9 cellular contexts compared by ENCODE assay signal in genomic region chr13:29817604-29818378, GRCh38. TPM values are rescaled to one million over a fixed set of nuclear protein-coding genes. Genes with fewer than 3 reads are reported as not detected.
DNase-seq lines count a peak whose midpoint lies in the region; ATAC-seq, FAIRE-seq and TF ChIP-seq lines count a peak whose summit lies in the region.
"Had no signal": no experiment of that assay in that cellular context is flagged by ENCODE, and none has a peak within 500 bp of the region (broad histone marks: within the 10 kb centered on the region; RNA-seq: fewer than 3 reads in every experiment).

No MANE protein-coding gene starts in this region.

- H3K9me3 Mint-ChIP-seq in activated naive CD4-positive, alpha-beta T cell treated with anti-CD3 and anti-CD28 coated beads, Interleukin-2, amount 10 ng/mL, durations not matched to agents 7 days and 5 days = no peaks in the 10 kb centered on the region
- H3K9me3 Mint-ChIP-seq in mesothelial cell of epicardium = peaks cover 3% of the 10 kb centered on the region

- H3K36me3 ChIP-seq in uterus = no peaks in the 10 kb centered on the region

- no peaks in the 10 kb centered on the region for H3K9me3 ChIP-seq in uterus

- peak overlapping the region; percentile 35 for H3K27ac Mint-ChIP-seq in activated naive CD4-positive, alpha-beta T cell treated with anti-CD3 and anti-CD28 coated beads, Interleukin-2, amount 10 ng/mL, durations not matched to agents 7 days and 5 days
- peak overlapping the region; percentile 37 for H3K27ac Mint-ChIP-seq in mesothelial cell of epicardium

- no peak for FAIRE-seq in frontal cortex (lab: Jason Lieb, UNC)

- no peaks in the 10 kb centered on the region for H3K27me3 Mint-ChIP-seq in activated naive CD4-positive, alpha-beta T cell treated with anti-CD3 and anti-CD28 coated beads, Interleukin-2, amount 10 ng/mL, durations not matched to agents 7 days and 5 days
- no peaks in the 10 kb centered on the region for H3K27me3 Mint-ChIP-seq in mesothelial cell of epicardium (ENCODE audit: low read depth)

- CTCF ChIA-PET in activated naive CD4-positive, alpha-beta T cell treated with anti-CD3 and anti-CD28 coated beads, Interleukin-2, amount 10 ng/mL, durations not matched to agents 7 days and 5 days (lab: Charles Lee) = interaction anchor here (2.0 kb wide), 1 partner anchor 294 kb away, joined by 6 read pairs; no protein-coding TSS in a partner anchor

- peaks cover 3% of the 10 kb centered on the region for H3K36me3 Mint-ChIP-seq in activated naive CD4-positive, alpha-beta T cell treated with anti-CD3 and anti-CD28 coated beads, Interleukin-2, amount 10 ng/mL, durations not matched to agents 7 days and 5 days
- H3K36me3 Mint-ChIP-seq in mesothelial cell of epicardium = peaks cover 2% of the 10 kb centered on the region

- no peak for TF ChIP-seq CTCF in mesothelial cell of epicardium (IDR thresholded peaks at IDR 0.05; ENCODE audit: unreplicated experiment)
- no peak for TF ChIP-seq CTCF in uterus (IDR thresholded peaks at IDR 0.05)

- H3K4me3 Mint-ChIP-seq in activated naive CD4-positive, alpha-beta T cell treated with anti-CD3 and anti-CD28 coated beads, Interleukin-2, amount 10 ng/mL, durations not matched to agents 7 days and 5 days = no peak overlapping the region
- H3K4me3 Mint-ChIP-seq in mesothelial cell of epicardium = no peak overlapping the region

- TF ChIP-seq POLR2A in uterus (IDR thresholded peaks at IDR 0.05) = no peak

- peak; percentile 82 for ATAC-seq in HG03039 (IDR thresholded peaks at IDR 0.05; ENCODE audit: unreplicated experiment)

- no peaks in the 10 kb centered on the region for H3K4me1 ChIP-seq in uterus

- H3K27ac ChIP-seq in uterus = no peak overlapping the region
- H3K27ac ChIP-seq: C4-2B had no signal

- peaks cover 19% of the 10 kb centered on the region for H3K4me1 Mint-ChIP-seq in activated naive CD4-positive, alpha-beta T cell treated with anti-CD3 and anti-CD28 coated beads, Interleukin-2, amount 10 ng/mL, durations not matched to agents 7 days and 5 days
- peaks cover 25% of the 10 kb centered on the region for H3K4me1 Mint-ChIP-seq in mesothelial cell of epicardium

- intact Hi-C loops in uterus (cut with DNase I; ENCODE audit: low total_unique reads) = no loop called here

- no peak overlapping the region for H3K4me3 ChIP-seq in uterus

- DNase-seq in activated naive CD4-positive, alpha-beta T cell treated with anti-CD3 and anti-CD28 coated beads, Interleukin-2, amount 10 ng/mL, durations not matched to agents 7 days and 5 days = no peak
- no peak for DNase-seq in activated naive CD4-positive, alpha-beta T cell treated with Interleukin-2 at 50 U/mL for 16 hours
- DNase-seq in SIG-M5 (lab: John Stamatoyannopoulos, UW) (peak; percentile 72), mesothelial cell of epicardium (ENCODE audit: low spot score in 2 of 2, unreplicated experiment in 2 of 2) (no peak), frontal cortex (ENCODE audit: low spot score in 2 of 2) (no peak), cortex of kidney (lab: John Stamatoyannopoulos, UW) (no peak), uterus (no peak)

- H3K27me3 ChIP-seq in uterus = no peaks in the 10 kb centered on the region

RNA-seq across cellular contexts. Expression of gene UBL3, which starts 32.6 kb away (rescaled TPM):
- total RNA-seq in mesothelial cell of epicardium (22.7 to 23.6 TPM (median 23.3 TPM) in 3 replicates), frontal cortex (62.0 TPM), uterus (10 to 100 TPM; 30.2 to 59.7 (median 56.8) TPM)
